Comparison of ENCODE assay signal across 9 cellular contexts in the genomic region with DNA sequence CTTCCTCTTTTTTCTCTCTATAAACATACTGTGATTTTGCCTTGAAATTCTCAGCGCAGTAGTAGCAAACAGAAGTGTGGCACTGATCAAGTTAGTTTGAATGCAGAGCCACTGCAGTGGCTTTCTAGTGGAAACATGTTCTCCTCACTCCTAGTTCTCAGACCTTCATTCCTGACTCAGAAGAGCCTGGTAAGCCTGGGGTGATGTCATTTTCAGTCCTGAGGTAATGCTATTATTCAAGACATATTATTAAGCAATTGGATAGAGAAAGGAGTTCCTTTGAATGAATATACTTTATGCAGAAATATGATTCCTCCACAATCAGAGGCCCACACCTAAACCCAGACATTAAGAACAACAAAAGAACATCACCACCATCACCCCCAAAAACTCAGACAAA.
A peak's percentile ranks its signal among the peaks of the same experiment; 100 is the strongest.
DNase-seq lines count a peak whose midpoint lies in the region; ATAC-seq and TF ChIP-seq lines count a peak whose summit lies in the region.
"Had no signal": no experiment of that assay in that cellular context is flagged by ENCODE, and none has a peak within 500 bp of the region (broad histone marks: within the 10 kb centered on the region; RNA-seq: fewer than 3 reads in every experiment).

No MANE protein-coding gene starts in this region.

- ATAC-seq in activated T-helper 17 cell treated with anti-CD3 and anti-CD28 coated beads, Interleukin-2, amount 50 U/mL, for 72 hours (replicated peaks), result peak; percentile 58
- peak; percentile 51 for ATAC-seq in Right ventricle myocardium superior (ENCODE audit: poor library complexity)
- no peak for ATAC-seq in GM21367 (IDR thresholded peaks at IDR 0.05; ENCODE audit: unreplicated experiment)

- peak overlapping the region in 4 of 5 donors; percentile 38 to 72 (median 65) for H3K27ac ChIP-seq in stomach

- H3K36me3 ChIP-seq in stomach, result no peaks in the 10 kb centered on the region

- H3K4me1 Mint-ChIP-seq in activated T-helper 17 cell treated with anti-CD3 and anti-CD28 coated beads, Interleukin-2, amount 50 U/mL, for 72 hours, result peaks cover 11% of the 10 kb centered on the region

- no peaks in the 10 kb centered on the region for H3K36me3 Mint-ChIP-seq in activated T-helper 17 cell treated with anti-CD3 and anti-CD28 coated beads, Interleukin-2, amount 50 U/mL, for 72 hours (ENCODE audit: low read depth)
- H3K36me3 Mint-ChIP-seq: IgD-negative memory B cell had no signal

- no peak for TF ChIP-seq EP300 in stomach (IDR thresholded peaks at IDR 0.05)

- H3K27me3 Mint-ChIP-seq in activated T-helper 17 cell treated with anti-CD3 and anti-CD28 coated beads, Interleukin-2, amount 50 U/mL, for 72 hours, result no peaks in the 10 kb centered on the region
- H3K27me3 Mint-ChIP-seq: IgD-negative memory B cell had no signal

- H3K4me1 ChIP-seq in stomach, result peaks cover 0 to 54% (median 18%) of the 10 kb centered on the region in 4 donors

- TF ChIP-seq POLR2A in stomach (IDR thresholded peaks at IDR 0.05), result no peak

- 13 to 33% (median 19%) methylated on average over 1 of the region's 1 CpG for WGBS in stomach, 5 donors

- H3K4me3 Mint-ChIP-seq in activated T-helper 17 cell treated with anti-CD3 and anti-CD28 coated beads, Interleukin-2, amount 50 U/mL, for 72 hours, result no peak overlapping the region
- H3K4me3 Mint-ChIP-seq: IgD-negative memory B cell had no signal

- no peak overlapping the region for H3K27ac Mint-ChIP-seq in activated T-helper 17 cell treated with anti-CD3 and anti-CD28 coated beads, Interleukin-2, amount 50 U/mL, for 72 hours
- H3K27ac Mint-ChIP-seq: IgD-negative memory B cell had no signal

- no peak for TF ChIP-seq CTCF in stomach (IDR thresholded peaks at IDR 0.05)

- peak; percentile 33 for DNase-seq in HS-5 (ENCODE audit: low read depth)
- DNase-seq in Right ventricle myocardium superior, result no peak
- DNase-seq in stomach, result no peak
- DNase-seq in stimulated activated CD4-positive, alpha-beta T cell treated with anti-CD3 and anti-CD28 coated beads, Interleukin-2, amount 100 ng/mL, for 24 hours, result no peak
- no peak for DNase-seq in stimulated activated CD8-positive, alpha-beta memory T cell treated with anti-CD3 and anti-CD28 coated beads, Interleukin-4, amount 100 ng/mL, for 48 hours
- DNase-seq: substantia nigra had no signal

- peaks cover 0 to 5% (median 2%) of the 10 kb centered on the region in 4 donors for H3K9me3 ChIP-seq in stomach

- H3K4me3 ChIP-seq in stomach, result no peak overlapping the region

- intact Hi-C loops in Right ventricle myocardium superior (cut with DNase I) (no loop called here), stomach (cut with DNase I; ENCODE audit: low total_unique reads) (no loop called here)

- H3K9me3 Mint-ChIP-seq in activated T-helper 17 cell treated with anti-CD3 and anti-CD28 coated beads, Interleukin-2, amount 50 U/mL, for 72 hours, result no peaks in the 10 kb centered on the region
- H3K9me3 Mint-ChIP-seq: IgD-negative memory B cell had no signal

- no peaks in the 10 kb centered on the region for H3K27me3 ChIP-seq in stomach
